Comparison of ENCODE assay signal across 12 cellular contexts in the genomic region with DNA sequence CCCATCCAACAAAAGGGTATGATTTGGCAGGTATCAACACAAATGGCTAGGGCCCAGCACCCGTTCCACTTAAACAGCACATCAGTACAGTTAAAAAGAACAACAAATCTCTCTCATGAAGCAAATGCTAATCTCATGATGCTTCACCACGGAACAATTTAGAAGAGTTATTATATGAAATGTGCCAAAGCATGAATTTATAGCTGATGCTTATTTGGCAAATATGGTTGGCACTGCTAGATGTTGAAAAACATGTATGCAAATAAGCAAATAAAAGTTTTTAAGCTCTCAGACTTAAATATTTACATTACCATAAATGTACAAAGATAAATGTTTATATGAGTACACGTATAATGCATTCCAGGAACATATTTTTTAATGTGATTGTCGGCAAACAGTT. TPM values are rescaled to one million over a fixed set of nuclear protein-coding genes. Genes with fewer than 3 reads are reported as not detected.
DNase-seq lines count a peak whose midpoint lies in the region; ATAC-seq and TF ChIP-seq lines count a peak whose summit lies in the region.
"Had no signal": no experiment of that assay in that cellular context is flagged by ENCODE, and none has a peak within 500 bp of the region (broad histone marks: within the 10 kb centered on the region; RNA-seq: fewer than 3 reads in every experiment).

No MANE protein-coding gene starts in this region.

- H3K4me1 Mint-ChIP-seq in activated naive CD4-positive, alpha-beta T cell treated with anti-CD3 and anti-CD28 coated beads, Interleukin-2, amount 10 ng/mL, durations not matched to agents 7 days and 5 days = peaks cover 25% of the 10 kb centered on the region

- H4K20me1 ChIP-seq in DND-41 (ENCODE audit: insufficient read depth, low read length) (peaks cover 7% of the 10 kb centered on the region; the same call in 1 of the 2 replicates), Loucy (ENCODE audit: insufficient read depth, low read length, poor library complexity, severe bottlenecking) (peaks cover 31% of the 10 kb centered on the region)

- H3K9me3 ChIP-seq in DND-41 (ENCODE audit: insufficient read depth, low read length, severe bottlenecking) (no peaks in the 10 kb centered on the region), Loucy (ENCODE audit: insufficient read depth, low read depth, low read length) (no peaks in the 10 kb centered on the region), trophoblast cell (ENCODE audit: insufficient read depth, low read depth, low read length) (no peaks in the 10 kb centered on the region)

- no peak overlapping the region for H3K23ac ChIP-seq in trophoblast cell (ENCODE audit: low read length)

- no peaks in the 10 kb centered on the region for H3K9me3 Mint-ChIP-seq in activated naive CD4-positive, alpha-beta T cell treated with anti-CD3 and anti-CD28 coated beads, Interleukin-2, amount 10 ng/mL, durations not matched to agents 7 days and 5 days
- H3K9me3 Mint-ChIP-seq: activated T-helper 17 cell treated with anti-CD3 and anti-CD28 coated beads, Interleukin-2, amount 50 U/mL, for 72 hours had no signal

- CTCF ChIA-PET in activated naive CD4-positive, alpha-beta T cell treated with anti-CD3 and anti-CD28 coated beads, Interleukin-2, amount 10 ng/mL, durations not matched to agents 7 days and 5 days (lab: Charles Lee) = no interaction called here

- H3K9me2 ChIP-seq in Loucy (replicated peaks; ENCODE audit: low read depth, low read length) = no peaks in the 10 kb centered on the region

- H4K8ac ChIP-seq in trophoblast cell (ENCODE audit: low read depth, low read length) = no peak overlapping the region

- H2BK5ac ChIP-seq in trophoblast cell (ENCODE audit: low read depth, low read length, poor library complexity) = no peak overlapping the region

- no peaks in the 10 kb centered on the region for H3K27me3 Mint-ChIP-seq in activated naive CD4-positive, alpha-beta T cell treated with anti-CD3 and anti-CD28 coated beads, Interleukin-2, amount 10 ng/mL, durations not matched to agents 7 days and 5 days
- H3K27me3 Mint-ChIP-seq: activated T-helper 17 cell treated with anti-CD3 and anti-CD28 coated beads, Interleukin-2, amount 50 U/mL, for 72 hours had no signal

- no peak overlapping the region for H4K12ac ChIP-seq in trophoblast cell (ENCODE audit: low read depth, low read length)

- H3K27me3 ChIP-seq in DND-41 (ENCODE audit: insufficient read depth, low read length, poor library complexity) (no peaks in the 10 kb centered on the region), Loucy (ENCODE audit: insufficient read depth, low read length, poor library complexity, severe bottlenecking) (no peaks in the 10 kb centered on the region), trophoblast cell (ENCODE audit: insufficient read depth, low read length) (no peaks in the 10 kb centered on the region)

- peaks cover 80% of the 10 kb centered on the region for H3K79me2 ChIP-seq in DND-41 (ENCODE audit: insufficient read depth, low read length)
- H3K79me2 ChIP-seq in Loucy (ENCODE audit: insufficient read depth, low read length) = peaks cover 75% of the 10 kb centered on the region
- H3K79me2 ChIP-seq in trophoblast cell (ENCODE audit: control insufficient read depth, insufficient read depth, low read length, poor library complexity) = peaks cover 19% of the 10 kb centered on the region

- H2AK5ac ChIP-seq in trophoblast cell (ENCODE audit: low read length) = no peak overlapping the region

- H3F3A ChIP-seq in Loucy (ENCODE audit: low read depth) = no peaks in the 10 kb centered on the region

- H3K36me3 ChIP-seq in DND-41 (ENCODE audit: insufficient read depth, low read length) (no peaks in the 10 kb centered on the region; the same call in 1 of the 2 replicates), Loucy (ENCODE audit: insufficient read depth, low read length) (no peaks in the 10 kb centered on the region), trophoblast cell (ENCODE audit: control insufficient read depth in 1 of 2, insufficient read depth in 2 of 2, low read length in 2 of 2) (no peaks in the 10 kb centered on the region)

- H3K14ac ChIP-seq in trophoblast cell (ENCODE audit: low read length) = no peak overlapping the region

- peaks cover 5% of the 10 kb centered on the region for H3K36me3 Mint-ChIP-seq in activated naive CD4-positive, alpha-beta T cell treated with anti-CD3 and anti-CD28 coated beads, Interleukin-2, amount 10 ng/mL, durations not matched to agents 7 days and 5 days

- no peak for ATAC-seq in DND-41 (ENCODE audit: insufficient read depth, low read depth)
- no peak for ATAC-seq in stimulated activated naive CD8-positive, alpha-beta T cell treated with anti-CD3 and anti-CD28 coated beads, Interleukin-15, Interleukin-2, amounts not matched to agents 100 U/mL and 50 U/mL, for 24 hours
- ATAC-seq: activated T-helper 17 cell treated with anti-CD3 and anti-CD28 coated beads, Interleukin-2, amount 50 U/mL, for 72 hours had no signal

- no peak overlapping the region for H4K91ac ChIP-seq in trophoblast cell (ENCODE audit: low read depth, low read length)

- H3K9ac ChIP-seq in DND-41 (ENCODE audit: low read depth, low read length) (no peak overlapping the region), Loucy (ENCODE audit: low read depth, low read length, poor library complexity, severe bottlenecking) (peak overlapping the region; percentile 78), trophoblast cell (ENCODE audit: low read length) (no peak overlapping the region)

- peaks cover 19% of the 10 kb centered on the region for H3K79me1 ChIP-seq in trophoblast cell (ENCODE audit: low read length)

- no CpG with 5 or more reads among the region's 4 CpGs for WGBS in trophoblast cell (ENCODE audit: extremely low coverage, insufficient coverage, insufficient read length)

- H3K27ac Mint-ChIP-seq in activated naive CD4-positive, alpha-beta T cell treated with anti-CD3 and anti-CD28 coated beads, Interleukin-2, amount 10 ng/mL, durations not matched to agents 7 days and 5 days = no peak overlapping the region
- H3K27ac Mint-ChIP-seq: activated T-helper 17 cell treated with anti-CD3 and anti-CD28 coated beads, Interleukin-2, amount 50 U/mL, for 72 hours had no signal

- peak overlapping the region; percentile 71 for H3K18ac ChIP-seq in trophoblast cell (ENCODE audit: low read length)

- H3K4me1 ChIP-seq in DND-41 (ENCODE audit: insufficient read depth, low read length) = peaks cover 38% of the 10 kb centered on the region
- H3K4me1 ChIP-seq in Loucy (ENCODE audit: insufficient read depth, low read length, poor library complexity, severe bottlenecking) = peaks cover 61% of the 10 kb centered on the region
- H3K4me1 ChIP-seq in trophoblast cell (ENCODE audit: control insufficient read depth in 1 of 2, insufficient read depth in 2 of 2, low read length in 2 of 2) = peaks cover 4% of the 10 kb centered on the region in 2 experiments

- DNase-seq in DND-41 (no peak), fibroblast of mammary gland (ENCODE audit: low read depth) (peak; percentile 19), trophoblast cell (no peak), Ammon's horn (ENCODE audit: low spot score) (no peak)
- DNase-seq in activated naive CD4-positive, alpha-beta T cell treated with anti-CD3 and anti-CD28 coated beads, Interleukin-2, amount 10 ng/mL, durations not matched to agents 7 days and 5 days = no peak
- no peak for DNase-seq in stimulated activated naive CD8-positive, alpha-beta T cell treated with anti-CD3 and anti-CD28 coated beads, Interleukin-15, Interleukin-2, amounts not matched to agents 100 U/mL and 50 U/mL, for 24 hours
- DNase-seq in stimulated activated CD8-positive, alpha-beta memory T cell treated with anti-CD3 and anti-CD28 coated beads, Interleukin-4, amount 100 ng/mL, for 48 hours = no peak
- DNase-seq: DMS 273 treated with DMSO at 0.1 percent for 48 hours, NCI-H345 had no signal

- H2BK120ac ChIP-seq in trophoblast cell (ENCODE audit: insufficient read depth, low read length, poor library complexity) = no peak overlapping the region

- H2AFZ ChIP-seq in DND-41 (ENCODE audit: low read depth, low read length) (no peak overlapping the region), Loucy (ENCODE audit: low read length) (no peak overlapping the region), trophoblast cell (ENCODE audit: insufficient read depth, low read length, poor library complexity) (no peak overlapping the region)

- H3K4me3 Mint-ChIP-seq in activated naive CD4-positive, alpha-beta T cell treated with anti-CD3 and anti-CD28 coated beads, Interleukin-2, amount 10 ng/mL, durations not matched to agents 7 days and 5 days = no peak overlapping the region

- no peak overlapping the region for H3K4me3 ChIP-seq in DND-41 (ENCODE audit: low read depth in 1 of 2, low read length in 2 of 2)
- H3K4me3 ChIP-seq in Loucy (ENCODE audit: low read length, poor library complexity, severe bottlenecking) = peak overlapping the region; percentile 75
- peak overlapping the region; percentile 2 for H3K4me3 ChIP-seq in fibroblast of mammary gland (ENCODE audit: control insufficient read depth, low read depth, low read length)
- no peak overlapping the region for H3K4me3 ChIP-seq in trophoblast cell (ENCODE audit: low read depth, low read length)

- H3K4ac ChIP-seq in trophoblast cell (ENCODE audit: low read depth, low read length) = no peak overlapping the region

- H3K4me2 ChIP-seq in DND-41 (ENCODE audit: insufficient read depth, low read length) (peak overlapping the region; percentile 30; the same call in 1 of the 2 replicates), Loucy (ENCODE audit: low read depth, low read length, poor library complexity, severe bottlenecking) (peak overlapping the region; percentile 75), trophoblast cell (ENCODE audit: low read length) (no peak overlapping the region)

- H2BK12ac ChIP-seq in trophoblast cell (ENCODE audit: low read length) = no peak overlapping the region

- H3K27ac ChIP-seq in DND-41 (ENCODE audit: low read length) (no peak overlapping the region), trophoblast cell (ENCODE audit: low read depth, low read length) (no peak overlapping the region)
- H3K27ac ChIP-seq: HL-60 had no signal

- TF ChIP-seq CTCF in DND-41 (IDR thresholded peaks at IDR 0.05; ENCODE audit: borderline replicate concordance, extremely low read depth, low read length, poor library complexity, severe bottlenecking) = no peak
- no peak for TF ChIP-seq CTCF in Loucy (conservative IDR thresholded peaks at IDR 0.05; ENCODE audit: low read length)
- TF ChIP-seq CTCF in fibroblast of mammary gland (conservative IDR thresholded peaks at IDR 0.05; ENCODE audit: control insufficient read depth, insufficient read depth, low read depth, low read length) = no peak

RNA-seq across cellular contexts. Expression of gene PEAK1, which starts 2.3 kb away (rescaled TPM):
- 16.1 TPM in 2 replicates for polyA plus RNA-seq in trophoblast cell (2013)

RNA-seq across cellular contexts. Expression of gene HMG20A, which starts 3.0 kb away (rescaled TPM):
- polyA plus RNA-seq in trophoblast cell (2013) = 32.7 and 35.4 TPM in 2 replicates

Comparison
In these comparisons a context has a peak if more than half of its experiments do, and no peak if none do; other contexts are left out.
1. H3K4me3 ChIP-seq: peak in Loucy (single experiment) and fibroblast of mammary gland (single experiment); none in DND-41 (0 of 2) and trophoblast cell (single experiment).